1 cellular context compared by ENCODE assay signal in the genomic region with DNA sequence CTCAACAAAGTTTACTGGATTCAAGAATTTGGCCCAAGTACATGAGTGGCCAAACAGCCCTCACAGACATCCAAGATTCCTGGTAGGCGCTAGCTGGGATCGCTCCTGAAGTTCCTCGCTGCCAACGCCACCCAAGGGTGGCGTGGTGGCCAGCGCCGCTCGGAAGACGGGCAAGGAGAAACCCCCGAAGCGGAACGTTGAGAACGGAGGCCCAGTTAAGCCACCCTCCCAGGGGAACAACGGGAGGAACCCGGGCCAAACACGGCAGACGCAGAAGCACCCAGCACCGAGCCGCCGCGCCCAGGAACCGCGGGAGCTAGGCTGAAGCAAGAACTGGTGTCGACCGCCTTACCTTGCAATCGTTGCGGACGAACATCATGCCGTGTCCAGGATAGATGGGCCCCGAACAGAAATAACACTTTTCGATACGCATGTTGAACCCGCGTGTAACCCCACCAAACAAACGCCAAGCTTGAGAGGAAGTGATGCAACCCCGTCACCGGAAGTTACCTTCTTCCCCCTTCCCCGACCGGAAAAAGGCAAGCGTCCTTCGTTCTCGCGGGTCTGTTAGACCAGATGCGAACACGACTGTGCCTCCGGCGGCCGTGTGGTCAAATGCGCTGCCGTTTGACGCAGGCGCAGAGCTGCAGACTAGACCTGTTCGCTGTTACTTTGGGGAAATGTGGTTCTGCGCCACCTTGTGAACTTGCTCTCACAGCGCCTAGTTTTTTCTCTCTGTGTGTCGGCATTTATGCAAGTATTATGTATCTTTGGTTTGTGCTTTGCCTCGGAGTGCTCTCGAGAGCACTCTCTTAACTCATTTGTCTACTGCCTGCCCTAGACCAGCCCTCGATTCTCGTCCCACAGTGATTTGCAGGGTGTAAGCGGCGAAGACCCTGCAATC.
TF ChIP-seq lines count a peak whose summit lies in the region.

Gene RSL24D1 (minus strand): TSS at position 484 of the 904 bp plus-strand sequence. CDS start 51 bp downstream, at position 433.

TF ChIP-seq in GM23338, 12 proteins besides CTCF, POLR2A, EP300 and RAD21 (continued from another document):
- TF ChIP-seq ZNF462 (CRISPR knock-in tag; IDR thresholded peaks at IDR 0.05), result no peak
